1 cellular context compared by ENCODE assay signal in the genomic region with DNA sequence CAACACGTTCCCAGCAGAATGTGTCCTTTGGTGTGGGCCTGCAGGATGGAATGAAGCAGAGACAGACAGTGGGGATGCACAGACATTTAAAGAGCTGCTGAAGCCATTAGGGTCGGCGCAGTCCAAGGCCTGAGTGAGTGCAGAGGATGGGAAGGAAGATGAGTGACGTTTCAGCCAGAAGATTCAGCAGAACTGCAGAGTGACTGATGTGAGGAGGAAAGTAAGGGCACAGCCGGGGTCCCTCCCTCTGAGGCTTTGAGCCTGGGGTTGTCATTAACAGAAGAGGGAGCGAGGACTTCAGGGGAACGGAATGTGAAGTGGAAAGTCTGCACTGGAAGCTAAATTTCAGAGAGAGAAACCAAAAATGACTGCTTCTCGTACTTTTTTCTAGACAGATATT.
TF ChIP-seq lines count a peak whose summit lies in the region.

No MANE protein-coding gene starts in this region.

TF ChIP-seq in GM23338, 12 proteins besides CTCF, POLR2A, EP300 and RAD21 (continued from another document):
- TF ChIP-seq, protein P1, sequence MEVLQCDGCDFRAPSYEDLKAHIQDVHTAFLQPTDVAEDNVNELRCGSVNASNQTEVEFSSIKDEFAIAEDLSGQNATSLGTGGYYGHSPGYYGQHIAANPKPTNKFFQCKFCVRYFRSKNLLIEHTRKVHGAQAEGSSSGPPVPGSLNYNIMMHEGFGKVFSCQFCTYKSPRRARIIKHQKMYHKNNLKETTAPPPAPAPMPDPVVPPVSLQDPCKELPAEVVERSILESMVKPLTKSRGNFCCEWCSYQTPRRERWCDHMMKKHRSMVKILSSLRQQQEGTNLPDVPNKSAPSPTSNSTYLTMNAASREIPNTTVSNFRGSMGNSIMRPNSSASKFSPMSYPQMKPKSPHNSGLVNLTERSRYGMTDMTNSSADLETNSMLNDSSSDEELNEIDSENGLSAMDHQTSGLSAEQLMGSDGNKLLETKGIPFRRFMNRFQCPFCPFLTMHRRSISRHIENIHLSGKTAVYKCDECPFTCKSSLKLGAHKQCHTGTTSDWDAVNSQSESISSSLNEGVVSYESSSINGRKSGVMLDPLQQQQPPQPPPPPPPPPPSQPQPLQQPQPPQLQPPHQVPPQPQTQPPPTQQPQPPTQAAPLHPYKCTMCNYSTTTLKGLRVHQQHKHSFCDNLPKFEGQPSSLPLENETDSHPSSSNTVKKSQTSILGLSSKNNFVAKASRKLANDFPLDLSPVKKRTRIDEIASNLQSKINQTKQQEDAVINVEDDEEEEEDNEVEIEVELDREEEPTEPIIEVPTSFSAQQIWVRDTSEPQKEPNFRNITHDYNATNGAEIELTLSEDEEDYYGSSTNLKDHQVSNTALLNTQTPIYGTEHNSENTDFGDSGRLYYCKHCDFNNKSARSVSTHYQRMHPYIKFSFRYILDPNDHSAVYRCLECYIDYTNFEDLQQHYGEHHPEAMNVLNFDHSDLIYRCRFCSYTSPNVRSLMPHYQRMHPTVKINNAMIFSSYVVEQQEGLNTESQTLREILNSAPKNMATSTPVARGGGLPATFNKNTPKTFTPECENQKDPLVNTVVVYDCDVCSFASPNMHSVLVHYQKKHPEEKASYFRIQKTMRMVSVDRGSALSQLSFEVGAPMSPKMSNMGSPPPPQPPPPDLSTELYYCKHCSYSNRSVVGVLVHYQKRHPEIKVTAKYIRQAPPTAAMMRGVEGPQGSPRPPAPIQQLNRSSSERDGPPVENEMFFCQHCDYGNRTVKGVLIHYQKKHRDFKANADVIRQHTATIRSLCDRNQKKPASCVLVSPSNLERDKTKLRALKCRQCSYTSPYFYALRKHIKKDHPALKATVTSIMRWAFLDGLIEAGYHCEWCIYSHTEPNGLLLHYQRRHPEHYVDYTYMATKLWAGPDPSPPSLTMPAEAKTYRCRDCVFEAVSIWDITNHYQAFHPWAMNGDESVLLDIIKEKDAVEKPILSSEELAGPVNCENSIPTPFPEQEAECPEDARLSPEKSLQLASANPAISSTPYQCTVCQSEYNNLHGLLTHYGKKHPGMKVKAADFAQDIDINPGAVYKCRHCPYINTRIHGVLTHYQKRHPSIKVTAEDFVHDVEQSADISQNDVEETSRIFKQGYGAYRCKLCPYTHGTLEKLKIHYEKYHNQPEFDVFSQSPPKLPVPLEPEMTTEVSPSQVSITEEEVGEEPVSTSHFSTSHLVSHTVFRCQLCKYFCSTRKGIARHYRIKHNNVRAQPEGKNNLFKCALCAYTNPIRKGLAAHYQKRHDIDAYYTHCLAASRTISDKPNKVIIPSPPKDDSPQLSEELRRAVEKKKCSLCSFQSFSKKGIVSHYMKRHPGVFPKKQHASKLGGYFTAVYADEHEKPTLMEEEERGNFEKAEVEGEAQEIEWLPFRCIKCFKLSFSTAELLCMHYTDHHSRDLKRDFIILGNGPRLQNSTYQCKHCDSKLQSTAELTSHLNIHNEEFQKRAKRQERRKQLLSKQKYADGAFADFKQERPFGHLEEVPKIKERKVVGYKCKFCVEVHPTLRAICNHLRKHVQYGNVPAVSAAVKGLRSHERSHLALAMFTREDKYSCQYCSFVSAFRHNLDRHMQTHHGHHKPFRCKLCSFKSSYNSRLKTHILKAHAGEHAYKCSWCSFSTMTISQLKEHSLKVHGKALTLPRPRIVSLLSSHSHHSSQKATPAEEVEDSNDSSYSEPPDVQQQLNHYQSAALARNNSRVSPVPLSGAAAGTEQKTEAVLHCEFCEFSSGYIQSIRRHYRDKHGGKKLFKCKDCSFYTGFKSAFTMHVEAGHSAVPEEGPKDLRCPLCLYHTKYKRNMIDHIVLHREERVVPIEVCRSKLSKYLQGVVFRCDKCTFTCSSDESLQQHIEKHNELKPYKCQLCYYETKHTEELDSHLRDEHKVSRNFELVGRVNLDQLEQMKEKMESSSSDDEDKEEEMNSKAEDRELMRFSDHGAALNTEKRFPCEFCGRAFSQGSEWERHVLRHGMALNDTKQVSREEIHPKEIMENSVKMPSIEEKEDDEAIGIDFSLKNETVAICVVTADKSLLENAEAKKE (CRISPR knock-in tag; IDR thresholded peaks at IDR 0.05): no peak
- TF ChIP-seq NANOG (IDR thresholded peaks at IDR 0.05; ENCODE audit: borderline replicate concordance): no peak
- TF ChIP-seq JUNB (IDR thresholded peaks at IDR 0.05; ENCODE audit: unreplicated experiment): no peak
- no peak for TF ChIP-seq EZH2phosphoT487 (IDR thresholded peaks at IDR 0.05; ENCODE audit: unreplicated experiment)
- TF ChIP-seq ZNF114 (CRISPR knock-in tag; IDR thresholded peaks at IDR 0.05): no peak
